In genomic region chr6:36594816-36595167, GRCh38 we compare ENCODE assay signal across 8 cellular contexts. TPM values are rescaled to one million over a fixed set of nuclear protein-coding genes. Genes with fewer than 3 reads are reported as not detected.
A peak's percentile ranks its signal among the peaks of the same experiment; 100 is the strongest.
DNase-seq lines count a peak whose midpoint lies in the region; ATAC-seq and TF ChIP-seq lines count a peak whose summit lies in the region.

No MANE protein-coding gene starts in this region.

- peak overlapping the region; percentile 98 for H3K4ac ChIP-seq in trophoblast cell (ENCODE audit: low read depth, low read length)

- DNase-seq in DMS 273 (lab: John Stamatoyannopoulos, UW; ENCODE audit: unreplicated experiment) (peak; percentile 54), DMS 273 treated with DMSO at 0.1 percent for 48 hours (lab: John Stamatoyannopoulos, UW) (no peak), T-helper 17 cell (no peak), fibroblast of pulmonary artery (ENCODE audit: low read depth) (no peak), trophoblast cell (peak in 1 of 2 donors; percentile 61), HPDE6-E6E7 (ENCODE audit: extremely low spot score) (no peak), epidermal melanocyte (ENCODE audit: insufficient read length, low spot score) (no peak)

- H3K23ac ChIP-seq in trophoblast cell (ENCODE audit: low read length): no peak overlapping the region

- no peaks in the 10 kb centered on the region for H3K27me3 ChIP-seq in trophoblast cell (ENCODE audit: insufficient read depth, low read length)

- H2BK5ac ChIP-seq in trophoblast cell (ENCODE audit: low read depth, low read length, poor library complexity): peak overlapping the region; percentile 43

- peak overlapping the region; percentile 100 for H3K9ac ChIP-seq in trophoblast cell (ENCODE audit: low read length)

- H3K27ac ChIP-seq in trophoblast cell (ENCODE audit: low read depth, low read length): peak overlapping the region; percentile 96

- peaks cover 42% of the 10 kb centered on the region for H3K4me1 Mint-ChIP-seq in T-helper 17 cell

- no peak overlapping the region for H2BK12ac ChIP-seq in trophoblast cell (ENCODE audit: low read length)

- H2AFZ ChIP-seq in trophoblast cell (ENCODE audit: insufficient read depth, low read length, poor library complexity): no peak overlapping the region

- H3K36me3 Mint-ChIP-seq in T-helper 17 cell (ENCODE audit: low read depth): peaks cover 22% of the 10 kb centered on the region

- no CpG with 5 or more reads among the region's 7 CpGs for WGBS in trophoblast cell (ENCODE audit: extremely low coverage, insufficient coverage, insufficient read length)

- peaks cover 5 to 8% of the 10 kb centered on the region in 2 experiments for H3K4me1 ChIP-seq in trophoblast cell (ENCODE audit: control insufficient read depth in 1 of 2, insufficient read depth in 2 of 2, low read length in 2 of 2)

- H3K18ac ChIP-seq in trophoblast cell (ENCODE audit: low read length): no peak overlapping the region

- no peak overlapping the region for H4K8ac ChIP-seq in trophoblast cell (ENCODE audit: low read depth, low read length)

- peak overlapping the region; percentile 97 for H3K27ac Mint-ChIP-seq in T-helper 17 cell

- H3K9me3 ChIP-seq in T-helper 17 cell (ENCODE audit: control insufficient read depth, low read length, poor library complexity, severe bottlenecking) (peaks cover 2% of the 10 kb centered on the region), trophoblast cell (ENCODE audit: insufficient read depth, low read depth, low read length) (peaks cover 1% of the 10 kb centered on the region)

- no peak overlapping the region for H4K91ac ChIP-seq in trophoblast cell (ENCODE audit: low read depth, low read length)

- H2AK5ac ChIP-seq in trophoblast cell (ENCODE audit: low read length): no peak overlapping the region

- H3K14ac ChIP-seq in trophoblast cell (ENCODE audit: low read length): no peak overlapping the region

- H3K4me3 ChIP-seq in fibroblast of pulmonary artery (replicated peaks; ENCODE audit: low read depth, low read length) (peak overlapping the region; percentile 97), trophoblast cell (ENCODE audit: low read depth, low read length) (peak overlapping the region; percentile 65)

- no peak for ATAC-seq in T-helper 17 cell
- no peak for ATAC-seq in GM18867 (IDR thresholded peaks at IDR 0.05; ENCODE audit: unreplicated experiment)

- H3K79me2 ChIP-seq in trophoblast cell (ENCODE audit: control insufficient read depth, insufficient read depth, low read length, poor library complexity): peaks cover 34% of the 10 kb centered on the region

- H4K12ac ChIP-seq in trophoblast cell (ENCODE audit: low read depth, low read length): no peak overlapping the region

- peak overlapping the region; percentile 32 for H3K4me2 ChIP-seq in trophoblast cell (ENCODE audit: low read length)

- TF ChIP-seq CTCF in fibroblast of pulmonary artery (IDR thresholded peaks at IDR 0.05; ENCODE audit: low read length, missing control alignments): no peak

- peak overlapping the region; percentile 40 for H2BK120ac ChIP-seq in trophoblast cell (ENCODE audit: insufficient read depth, low read length, poor library complexity)

- peaks cover 21 to 29% of the 10 kb centered on the region in 2 experiments for H3K36me3 ChIP-seq in trophoblast cell (ENCODE audit: control insufficient read depth in 1 of 2, insufficient read depth in 2 of 2, low read length in 2 of 2)

- peaks cover 14% of the 10 kb centered on the region for H3K79me1 ChIP-seq in trophoblast cell (ENCODE audit: low read length)

- no peaks in the 10 kb centered on the region for H3K27me3 Mint-ChIP-seq in T-helper 17 cell

- H3K4me3 Mint-ChIP-seq in T-helper 17 cell: peak overlapping the region; percentile 90

RNA-seq across cellular contexts. Expression of gene SRSF3, which starts 0.6 kb away (rescaled TPM):
- 100 to 1,000 TPM; 638 to 646 TPM for total RNA-seq in T-helper 17 cell
- 254 and 259 TPM in 2 replicates for polyA plus RNA-seq in trophoblast cell (2013)

RNA-seq across cellular contexts. Expression of gene STK38, which starts 47.5 kb away (rescaled TPM):
- total RNA-seq in T-helper 17 cell: 10 to 100 TPM; 85.0 to 85.5 TPM
- polyA plus RNA-seq in trophoblast cell (2013): 18.7 and 19.4 TPM in 2 replicates
